Comparison of ENCODE assay signal across 20 cellular contexts in genomic region chr20:59825563-59825920, GRCh38.
"Had no signal": no experiment of that assay in that cellular context is flagged by ENCODE, and none has a peak within 500 bp of the region (broad histone marks: within the 10 kb centered on the region; RNA-seq: fewer than 3 reads in every experiment).

No MANE protein-coding gene starts in this region.

- H3K27me3 Mint-ChIP-seq: activated CD4-positive, alpha-beta T cell treated with anti-CD3 and anti-CD28 coated beads, Interleukin-2, amount 10 ng/mL, durations not matched to agents 7 days and 5 days; activated naive CD8-positive, alpha-beta T cell treated with anti-CD3 and anti-CD28 coated beads, Interleukin-2, amount 10 ng/mL, durations not matched to agents 7 days and 5 days had no signal

- H3K4me3 ChIP-seq: breast epithelium, dorsolateral prefrontal cortex, heart left ventricle, lung, neural progenitor cell, spleen had no signal

- H3K36me3 Mint-ChIP-seq: activated naive CD8-positive, alpha-beta T cell treated with anti-CD3 and anti-CD28 coated beads, Interleukin-2, amount 10 ng/mL, durations not matched to agents 7 days and 5 days; naive thymus-derived CD8-positive, alpha-beta T cell; neural progenitor cell; T-cell had no signal

- H2AFZ ChIP-seq: neural progenitor cell had no signal

- H3K27ac Mint-ChIP-seq: activated CD4-positive, alpha-beta T cell treated with anti-CD3 and anti-CD28 coated beads, Interleukin-2, amount 10 ng/mL, durations not matched to agents 7 days and 5 days; activated naive CD4-positive, alpha-beta T cell treated with anti-CD3 and anti-CD28 coated beads for 36 hours; endodermal cell; naive thymus-derived CD8-positive, alpha-beta T cell; neural progenitor cell; T-cell; T-helper 2 cell treated with Interferon-gamma antibody and Interleukin-4, amounts not matched to agents 5 μg/mL and 100 μg/mL, for 36 hours had no signal

- DNase-seq: activated CD4-positive, alpha-beta T cell treated with anti-CD3 and anti-CD28 coated beads, Interleukin-2, amount 10 ng/mL, durations not matched to agents 7 days and 5 days; activated CD4-positive, CD25-positive, alpha-beta regulatory T cell treated with anti-CD3 and anti-CD28 coated beads, Interleukin-2, amount 50 U/mL, for 72 hours; activated naive CD4-positive, alpha-beta T cell treated with anti-CD3 and anti-CD28 coated beads for 36 hours; activated naive CD8-positive, alpha-beta T cell treated with anti-CD3 and anti-CD28 coated beads, Interleukin-2, amount 10 ng/mL, durations not matched to agents 7 days and 5 days; activated T-cell treated with anti-CD3 and anti-CD28 coated beads, Interleukin-2, amount 50 U/mL, for 48 hours; amniotic stem cell; endodermal cell; heart left ventricle; naive thymus-derived CD8-positive, alpha-beta T cell; stimulated activated CD4-positive, alpha-beta T cell treated with anti-CD3 and anti-CD28 coated beads, Interleukin-4, amount 100 ng/mL, for 1 hour; stimulated activated naive CD4-positive, alpha-beta T cell treated with Interleukin-2 at 50 U/mL for 16 hours; WERI-Rb-1 had no signal

- H3K27ac ChIP-seq: breast epithelium, heart left ventricle, neural progenitor cell, spleen, WERI-Rb-1 had no signal

- H3K9me3 Mint-ChIP-seq: activated CD4-positive, alpha-beta T cell treated with anti-CD3 and anti-CD28 coated beads, Interleukin-2, amount 10 ng/mL, durations not matched to agents 7 days and 5 days; activated naive CD4-positive, alpha-beta T cell treated with anti-CD3 and anti-CD28 coated beads for 36 hours; activated naive CD8-positive, alpha-beta T cell treated with anti-CD3 and anti-CD28 coated beads, Interleukin-2, amount 10 ng/mL, durations not matched to agents 7 days and 5 days; central memory CD8-positive, alpha-beta T cell; endodermal cell; naive thymus-derived CD8-positive, alpha-beta T cell; neural progenitor cell; T-cell; T-helper 2 cell treated with Interferon-gamma antibody and Interleukin-4, amounts not matched to agents 5 μg/mL and 100 μg/mL, for 36 hours had no signal

- H3K9ac ChIP-seq: neural progenitor cell had no signal

- H3K4me2 ChIP-seq: neural progenitor cell had no signal

- H3K4me1 ChIP-seq: breast epithelium, neural progenitor cell had no signal

- H3K4me3 Mint-ChIP-seq: activated CD4-positive, alpha-beta T cell treated with anti-CD3 and anti-CD28 coated beads, Interleukin-2, amount 10 ng/mL, durations not matched to agents 7 days and 5 days; activated naive CD4-positive, alpha-beta T cell treated with anti-CD3 and anti-CD28 coated beads for 36 hours; activated naive CD8-positive, alpha-beta T cell treated with anti-CD3 and anti-CD28 coated beads, Interleukin-2, amount 10 ng/mL, durations not matched to agents 7 days and 5 days; central memory CD8-positive, alpha-beta T cell; endodermal cell; naive thymus-derived CD8-positive, alpha-beta T cell; neural progenitor cell; T-cell; T-helper 2 cell treated with Interferon-gamma antibody and Interleukin-4, amounts not matched to agents 5 μg/mL and 100 μg/mL, for 36 hours had no signal

- H3K4me1 Mint-ChIP-seq: activated CD4-positive, alpha-beta T cell treated with anti-CD3 and anti-CD28 coated beads, Interleukin-2, amount 10 ng/mL, durations not matched to agents 7 days and 5 days; activated naive CD8-positive, alpha-beta T cell treated with anti-CD3 and anti-CD28 coated beads, Interleukin-2, amount 10 ng/mL, durations not matched to agents 7 days and 5 days; central memory CD8-positive, alpha-beta T cell; endodermal cell; T-cell had no signal

- ATAC-seq: naive thymus-derived CD8-positive, alpha-beta T cell; T-cell had no signal

- H3K27me3 ChIP-seq: dorsolateral prefrontal cortex, heart left ventricle, neural progenitor cell had no signal

- H3K9me3 ChIP-seq: breast epithelium, heart left ventricle, spleen had no signal

- H3K36me3 ChIP-seq: breast epithelium, heart left ventricle, neural progenitor cell, spleen, WERI-Rb-1 had no signal
